19 cellular contexts compared by ENCODE assay signal in genomic region chr7:40720401-40720800, GRCh38.
DNase-seq lines count a peak whose midpoint lies in the region; FAIRE-seq and TF ChIP-seq lines count a peak whose summit lies in the region.
"Had no signal": no experiment of that assay in that cellular context is flagged by ENCODE, and none has a peak within 500 bp of the region (broad histone marks: within the 10 kb centered on the region; RNA-seq: fewer than 3 reads in every experiment).

No MANE protein-coding gene starts in this region.

- H3K27me3 ChIP-seq in cardiac muscle cell (no peaks in the 10 kb centered on the region), left ventricle myocardium inferior (ENCODE audit: low read depth) (no peaks in the 10 kb centered on the region), brain microvascular endothelial cell (replicated peaks) (no peaks in the 10 kb centered on the region), keratinocyte (ENCODE audit: control insufficient read depth, extremely low read depth, insufficient read depth, low read length) (no peaks in the 10 kb centered on the region)

- no peaks in the 10 kb centered on the region for H3K79me2 ChIP-seq in keratinocyte (ENCODE audit: control insufficient read depth, insufficient read depth, low read length)

- H3K4me2 ChIP-seq in keratinocyte (ENCODE audit: control insufficient read depth, extremely low read depth, insufficient read depth, low read depth, low read length): no peak overlapping the region

- no peaks in the 10 kb centered on the region for H3K9me3 ChIP-seq in cardiac muscle cell (ENCODE audit: low read depth)
- H3K9me3 ChIP-seq in left ventricle myocardium inferior (replicated peaks): no peaks in the 10 kb centered on the region
- no peaks in the 10 kb centered on the region for H3K9me3 ChIP-seq in keratinocyte (ENCODE audit: control insufficient read depth, low read depth, low read length)
- H3K9me3 ChIP-seq: HAP-1 had no signal

- H3K4me3 ChIP-seq in cardiac muscle cell (no peak overlapping the region), left ventricle myocardium inferior (no peak overlapping the region), brain microvascular endothelial cell (ENCODE audit: low read depth, low read length) (no peak overlapping the region), keratinocyte (ENCODE audit: control insufficient read depth in 2 of 3, extremely low read depth in 1 of 3, insufficient read depth in 2 of 3, low read depth in 1 of 3, low read length in 3 of 3) (no peak overlapping the region)
- H3K4me3 ChIP-seq: HAP-1 had no signal

- dilution Hi-C loops in keratinocyte (cut with MboI; ENCODE audit: extremely low pct_ligation_motif_present, low sequenced_read_pairs): no loop called here

- H2AFZ ChIP-seq in keratinocyte (ENCODE audit: control insufficient read depth, low read length): no peak overlapping the region

- no peaks in the 10 kb centered on the region for H4K20me1 ChIP-seq in keratinocyte (ENCODE audit: control insufficient read depth, extremely low read depth, insufficient read depth, low read length)

- in situ Hi-C loops in brain microvascular endothelial cell (cut with HindIII; ENCODE audit: low pct_ligation_motif_present, low sequenced_read_pairs): no loop called here

- H3K27ac ChIP-seq in cardiac muscle cell: peak overlapping the region; percentile 74
- no peak overlapping the region for H3K27ac ChIP-seq in left ventricle myocardium inferior (replicated peaks)
- H3K27ac ChIP-seq in brain microvascular endothelial cell: peak overlapping the region; percentile 10
- H3K27ac ChIP-seq in keratinocyte (ENCODE audit: control insufficient read depth, insufficient read depth, low read length): peak overlapping the region; percentile 4
- H3K27ac ChIP-seq: epithelial cell of prostate had no signal

- H3K9me1 ChIP-seq in keratinocyte (ENCODE audit: control insufficient read depth, extremely low read depth, insufficient read depth, low read length): no peaks in the 10 kb centered on the region

- H3K4me1 ChIP-seq in cardiac muscle cell (ENCODE audit: low read depth) (peaks cover 44% of the 10 kb centered on the region), left ventricle myocardium inferior (peaks cover 36% of the 10 kb centered on the region), keratinocyte (ENCODE audit: control insufficient read depth, extremely low read depth, insufficient read depth, low read length) (peaks cover 25% of the 10 kb centered on the region)
- H3K4me1 ChIP-seq: HAP-1 had no signal

- no peaks in the 10 kb centered on the region for H3K36me3 ChIP-seq in cardiac muscle cell
- no peaks in the 10 kb centered on the region for H3K36me3 ChIP-seq in left ventricle myocardium inferior
- H3K36me3 ChIP-seq in brain microvascular endothelial cell (replicated peaks): no peaks in the 10 kb centered on the region
- no peaks in the 10 kb centered on the region for H3K36me3 ChIP-seq in keratinocyte (ENCODE audit: control insufficient read depth in 2 of 2, extremely low read depth in 1 of 2, insufficient read depth in 2 of 2, low read length in 2 of 2)
- H3K36me3 ChIP-seq: HAP-1 had no signal

- intact Hi-C loops in left ventricle myocardium inferior (cut with micrococcal nuclease): no loop called here

- no peak for DNase-seq in cardiac muscle cell (ENCODE audit: low read depth in 1 of 2, low spot score in 1 of 2)
- no peak for DNase-seq in left ventricle myocardium inferior
- DNase-seq in brain microvascular endothelial cell: no peak
- no peak for DNase-seq in keratinocyte (ENCODE audit: low read depth, low spot score)
- DNase-seq in NOMO-1 (lab: John Stamatoyannopoulos, UW; ENCODE audit: unreplicated experiment in 2 of 2): no peak
- no peak for DNase-seq in NCI-H1092 (lab: John Stamatoyannopoulos, UW)
- DNase-seq in NCI-H1092 treated with DMSO at 0.1 percent for 48 hours (lab: John Stamatoyannopoulos, UW): no peak
- no peak for DNase-seq in amygdala (lab: John Stamatoyannopoulos, UW)
- DNase-seq: 8988T; activated naive CD8-positive, alpha-beta T cell treated with anti-CD3 and anti-CD28 coated beads, Interleukin-2, amount 10 ng/mL, durations not matched to agents 7 days and 5 days; NCI-H1417 treated with DMSO at 0.1 percent for 48 hours; NCI-H2107; NCI-H524 treated with DMSO at 0.1 percent for 48 hours; SHP77; stimulated activated CD4-positive, alpha-beta T cell treated with anti-CD3 and anti-CD28 coated beads, Interleukin-4, amount 100 ng/mL, for 24 hours; stimulated activated naive CD8-positive, alpha-beta T cell treated with anti-CD3 and anti-CD28 coated beads, Interleukin-15, amount 100 ng/mL, for 72 hours; T-helper 1 cell had no signal

- no peak overlapping the region for H3K9ac ChIP-seq in keratinocyte (ENCODE audit: control insufficient read depth, extremely low read depth, insufficient read depth, low read length)

- no peak for FAIRE-seq in keratinocyte (lab: Jason Lieb, UNC)

- TF ChIP-seq CTCF in cardiac muscle cell (IDR thresholded peaks at IDR 0.05; ENCODE audit: low read depth, low read length) (no peak), left ventricle myocardium inferior (IDR thresholded peaks at IDR 0.05; ENCODE audit: borderline replicate concordance) (no peak), brain microvascular endothelial cell (IDR thresholded peaks at IDR 0.05; ENCODE audit: low read depth, low read length, missing control alignments) (no peak), keratinocyte (optimal IDR thresholded peaks at IDR 0.05 in 1 of 3, IDR thresholded peaks at IDR 0.05 in 1 of 3, conservative IDR thresholded peaks at IDR 0.05 in 1 of 3; ENCODE audit: extremely low read depth in 1 of 3, insufficient read depth in 2 of 3, low read length in 3 of 3) (no peak)
